ENCODE assay signal across 9 cellular contexts in the genomic region with DNA sequence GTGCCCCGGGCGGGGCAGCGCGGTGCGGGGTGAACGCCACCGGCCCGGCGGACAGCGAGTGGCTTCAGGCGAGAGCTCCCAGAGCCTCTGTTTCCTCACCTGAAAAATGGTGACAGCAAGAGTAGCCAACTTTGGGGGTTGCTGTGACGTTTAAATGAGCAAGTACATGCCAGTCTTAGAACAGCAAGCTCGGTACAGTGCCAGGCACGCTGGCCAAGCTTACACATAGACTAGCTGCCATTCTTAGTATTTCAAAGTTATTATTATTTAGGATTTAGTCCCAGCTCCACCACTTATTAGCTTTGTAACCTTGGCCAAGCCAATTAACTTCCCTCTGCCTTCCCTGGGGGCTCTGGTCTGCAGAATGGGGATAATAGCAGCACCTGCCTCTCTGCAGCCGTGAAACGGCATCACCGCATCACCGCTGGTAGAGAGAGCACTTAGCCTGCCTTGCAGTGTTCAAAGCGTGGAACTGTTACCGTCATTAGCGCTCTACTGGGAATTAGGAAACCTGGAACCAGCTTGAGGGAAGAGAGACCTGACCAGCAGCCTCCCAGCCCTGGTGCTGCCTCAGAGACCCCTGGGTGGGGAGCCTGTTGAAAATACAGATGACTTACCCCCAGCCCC. TPM values are rescaled to one million over a fixed set of nuclear protein-coding genes. Genes with fewer than 3 reads are reported as not detected.
DNase-seq lines count a peak whose midpoint lies in the region; ATAC-seq and TF ChIP-seq lines count a peak whose summit lies in the region.
"Had no signal": no experiment of that assay in that cellular context is flagged by ENCODE, and none has a peak within 500 bp of the region (broad histone marks: within the 10 kb centered on the region; RNA-seq: fewer than 3 reads in every experiment).

A gene with protein sequence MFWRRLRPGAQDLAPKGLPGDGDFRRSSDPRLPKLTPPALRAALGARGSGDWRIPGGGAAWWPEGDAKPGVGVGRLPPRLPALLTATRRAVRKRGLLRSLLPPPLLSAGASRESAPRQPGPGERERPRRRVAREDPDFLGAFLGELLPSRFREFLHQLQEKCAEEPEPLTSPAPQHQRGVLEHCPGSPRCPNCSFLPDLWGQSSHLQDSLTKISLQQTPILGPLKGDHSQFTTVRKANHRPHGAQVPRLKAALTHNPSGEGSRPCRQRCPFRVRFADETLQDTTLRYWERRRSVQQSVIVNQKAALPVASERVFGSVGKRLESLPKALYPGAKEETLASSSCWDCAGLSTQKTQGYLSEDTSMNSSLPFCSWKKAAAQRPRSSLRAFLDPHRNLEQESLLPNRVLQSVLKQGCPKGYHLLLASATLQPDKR (minus strand): TSS at position 433 of the 627 bp plus-strand sequence. CDS start 527 bp downstream, outside the sequence.

- H3K4me1 ChIP-seq in ACC112 (ENCODE audit: control insufficient read depth, insufficient read depth, low read length, unreplicated experiment), result peaks cover 10% of the 10 kb centered on the region

- TF ChIP-seq CTCF in dorsolateral prefrontal cortex (IDR thresholded peaks at IDR 0.05 in 54 of 56, conservative IDR thresholded peaks at IDR 0.05 in 2 of 56; ENCODE audit: low read depth in 1 of 56, partially characterized antibody in 56 of 56) (no peak), nephron progenitor cell (IDR thresholded peaks at IDR 0.05) (no peak)

- H3K27me3 Mint-ChIP-seq in nephron progenitor cell (ENCODE audit: low read depth, poor library complexity), result peaks cover 25% of the 10 kb centered on the region

- H3K4me1 Mint-ChIP-seq in nephron progenitor cell, result peaks cover 24% of the 10 kb centered on the region

- ATAC-seq in HG03442 (IDR thresholded peaks at IDR 0.05; ENCODE audit: unreplicated experiment) (no peak), GM18870 (IDR thresholded peaks at IDR 0.05; ENCODE audit: unreplicated experiment) (no peak)

- no peaks in the 10 kb centered on the region for H3K36me3 ChIP-seq in ACC112 (ENCODE audit: insufficient read depth, low read length)

- no peak within 1 kb of the TSS for H3K27ac Mint-ChIP-seq in nephron progenitor cell
- H3K27ac Mint-ChIP-seq: T-helper 1 cell treated with Interleukin-12 subunit alpha and Interleukin-12 subunit beta and Interleukin-4 antibody, amounts not matched to agents 30 μg/mL and 1 μg/mL, for 36 hours had no signal

- no peak within 1 kb of the TSS for H3K27ac ChIP-seq in ACC112 (ENCODE audit: low read depth, low read length)
- peak within 1 kb of the TSS in 28 of 59 donors; percentile 6 to 80 (median 53) for H3K27ac ChIP-seq in dorsolateral prefrontal cortex

- H3K4me3 Mint-ChIP-seq in nephron progenitor cell, result peak within 1 kb of the TSS; percentile 79

- no peaks in the 10 kb centered on the region for H3K36me3 Mint-ChIP-seq in nephron progenitor cell (ENCODE audit: low read depth)

- intact Hi-C loops in dorsolateral prefrontal cortex (cut with DNase I), result no loop called here

- DNase-seq in NCI-H1092 (lab: John Stamatoyannopoulos, UW) (peak; percentile 52), dorsolateral prefrontal cortex (no peak), nephron progenitor cell (no peak)
- DNase-seq in activated CD8-positive, alpha-beta memory T cell treated with anti-CD3 and anti-CD28 coated beads, Interleukin-2, amount 50 U/mL, for 48 hours, result no peak
- DNase-seq in stimulated activated CD4-positive, alpha-beta T cell treated with anti-CD3 and anti-CD28 coated beads, Interleukin-4, amount 100 ng/mL, for 24 hours, result no peak

- H3K4me3 ChIP-seq in ACC112 (ENCODE audit: low read depth, low read length) (peak within 1 kb of the TSS; percentile 77), dorsolateral prefrontal cortex (peak within 1 kb of the TSS; percentile 36 to 75 (median 60))

- H3K79me2 ChIP-seq in ACC112 (ENCODE audit: control insufficient read depth, insufficient read depth, low read length, unreplicated experiment), result no peaks in the 10 kb centered on the region

- H3K27me3 ChIP-seq in ACC112 (ENCODE audit: insufficient read depth, low read length) (no peaks in the 10 kb centered on the region), dorsolateral prefrontal cortex (no peaks in the 10 kb centered on the region)

- H2AFZ ChIP-seq in ACC112 (ENCODE audit: low read length, unreplicated experiment), result peak within 1 kb of the TSS; percentile 61

- no peaks in the 10 kb centered on the region for H3K9me3 Mint-ChIP-seq in nephron progenitor cell
- H3K9me3 Mint-ChIP-seq: T-helper 1 cell treated with Interleukin-12 subunit alpha and Interleukin-12 subunit beta and Interleukin-4 antibody, amounts not matched to agents 30 μg/mL and 1 μg/mL, for 36 hours had no signal

RNA-seq across cellular contexts. Expression of the gene that starts here (rescaled TPM):
- 1 to 10 TPM in 55 of 120 experiments, under 1 TPM in 47, not detected in 18; 0.18 to 3.1 (median 1.0) TPM for total RNA-seq in dorsolateral prefrontal cortex
